In genomic region chr10:10332786-10333185, GRCh38 we compare ENCODE assay signal across 20 cellular contexts.
DNase-seq lines count a peak whose midpoint lies in the region; ATAC-seq and TF ChIP-seq lines count a peak whose summit lies in the region.
"Had no signal": no experiment of that assay in that cellular context is flagged by ENCODE, and none has a peak within 500 bp of the region (broad histone marks: within the 10 kb centered on the region; RNA-seq: fewer than 3 reads in every experiment).

No MANE protein-coding gene starts in this region.

- ATAC-seq in GM18867 (IDR thresholded peaks at IDR 0.05; ENCODE audit: unreplicated experiment) (peak; percentile 87), HG03159 (IDR thresholded peaks at IDR 0.05; ENCODE audit: unreplicated experiment) (peak; percentile 53), mucosa of descending colon (no peak)
- no peak for ATAC-seq in stimulated activated effector memory CD8-positive, alpha-beta T cell treated with anti-CD3 and anti-CD28 coated beads, Interleukin-12 subunit alpha, Interleukin-12 subunit beta, amount 100 ng/mL, for 72 hours
- ATAC-seq: A549 had no signal

- H3K36me3 Mint-ChIP-seq in neural progenitor cell: no peaks in the 10 kb centered on the region
- no peaks in the 10 kb centered on the region for H3K36me3 Mint-ChIP-seq in stimulated activated effector memory CD8-positive, alpha-beta T cell treated with anti-CD3 and anti-CD28 coated beads, Interleukin-12 subunit alpha, Interleukin-12 subunit beta, amount 100 ng/mL, for 72 hours

- no peaks in the 10 kb centered on the region for H3K27me3 ChIP-seq in neural progenitor cell
- H3K27me3 ChIP-seq in effector memory CD4-positive, alpha-beta T cell (replicated peaks; ENCODE audit: control insufficient read depth, insufficient read depth, low read length, poor library complexity, severe bottlenecking): no peaks in the 10 kb centered on the region

- H3K27ac ChIP-seq in neural progenitor cell: no peak overlapping the region
- H3K27ac ChIP-seq in effector memory CD4-positive, alpha-beta T cell (ENCODE audit: insufficient read depth, low read length, poor library complexity, severe bottlenecking): no peak overlapping the region
- H3K27ac ChIP-seq: A549, SK-N-MC had no signal

- no peak for TF ChIP-seq CTCF in GM12865 (IDR thresholded peaks at IDR 0.05; ENCODE audit: insufficient read depth, low read depth, low read length, missing control alignments)
- TF ChIP-seq CTCF in neural progenitor cell (IDR thresholded peaks at IDR 0.05): no peak
- no peak for TF ChIP-seq CTCF in mucosa of descending colon (IDR thresholded peaks at IDR 0.05)

- DNase-seq in GM12865 (ENCODE audit: low read depth) (peak; percentile 26), neural progenitor cell (ENCODE audit: low spot score) (peak; percentile 18), mucosa of descending colon (no peak)
- DNase-seq in effector memory CD4-positive, alpha-beta T cell: no peak
- no peak for DNase-seq in stimulated activated effector memory CD8-positive, alpha-beta T cell treated with anti-CD3 and anti-CD28 coated beads, Interleukin-12 subunit alpha, Interleukin-12 subunit beta, amount 100 ng/mL, for 72 hours (ENCODE audit: low spot score in 2 of 2)
- DNase-seq: CD4-positive, alpha-beta T cell; DMS153; GF-D8; KG1; NCI-H1417; NCI-H187; NCI-H2107; NCI-H2227 treated with DMSO at 0.1 percent for 48 hours; NCI-H510A treated with DMSO at 0.1 percent for 48 hours; NCI-H82; SHP77 had no signal

- H3K9me3 Mint-ChIP-seq in neural progenitor cell: no peaks in the 10 kb centered on the region
- no peaks in the 10 kb centered on the region for H3K9me3 Mint-ChIP-seq in stimulated activated effector memory CD8-positive, alpha-beta T cell treated with anti-CD3 and anti-CD28 coated beads, Interleukin-12 subunit alpha, Interleukin-12 subunit beta, amount 100 ng/mL, for 72 hours
- H3K9me3 Mint-ChIP-seq: CD4-positive, alpha-beta T cell had no signal

- no peaks in the 10 kb centered on the region for H3K36me3 ChIP-seq in neural progenitor cell
- no peaks in the 10 kb centered on the region for H3K36me3 ChIP-seq in mucosa of descending colon (ENCODE audit: low read depth)
- no peaks in the 10 kb centered on the region for H3K36me3 ChIP-seq in effector memory CD4-positive, alpha-beta T cell (ENCODE audit: control insufficient read depth, insufficient read depth, low read length)

- H3K4me3 ChIP-seq in GM12865 (ENCODE audit: low read depth, low read length) (no peak overlapping the region), neural progenitor cell (no peak overlapping the region), mucosa of descending colon (no peak overlapping the region)
- no peak overlapping the region for H3K4me3 ChIP-seq in effector memory CD4-positive, alpha-beta T cell (ENCODE audit: insufficient read depth, low read depth, low read length, poor library complexity, severe bottlenecking)
- H3K4me3 ChIP-seq: A549, SK-N-MC had no signal

- H3K9ac ChIP-seq in neural progenitor cell: no peak overlapping the region

- no peaks in the 10 kb centered on the region for H3K79me2 ChIP-seq in neural progenitor cell (ENCODE audit: low read depth)

- no peak overlapping the region for H2AFZ ChIP-seq in neural progenitor cell (replicated peaks)

- H3K4me2 ChIP-seq in neural progenitor cell: no peak overlapping the region
- H3K4me2 ChIP-seq: A549 had no signal

- intact Hi-C loops in mucosa of descending colon (cut with DNase I, micrococcal nuclease): no loop called here

- H3K4me1 ChIP-seq in neural progenitor cell (peaks cover 17% of the 10 kb centered on the region), mucosa of descending colon (ENCODE audit: low read depth) (no peaks in the 10 kb centered on the region)
- H3K4me1 ChIP-seq in effector memory CD4-positive, alpha-beta T cell (ENCODE audit: control insufficient read depth, insufficient read depth, low read length, poor library complexity, severe bottlenecking): no peaks in the 10 kb centered on the region
- H3K4me1 ChIP-seq: A549 had no signal

- H3K9me3 ChIP-seq in neural progenitor cell (ENCODE audit: low read depth) (no peaks in the 10 kb centered on the region), mucosa of descending colon (no peaks in the 10 kb centered on the region)
- no peaks in the 10 kb centered on the region for H3K9me3 ChIP-seq in effector memory CD4-positive, alpha-beta T cell (ENCODE audit: control insufficient read depth, low read length)
- H3K9me3 ChIP-seq: A549 had no signal

- H3K4me1 Mint-ChIP-seq in neural progenitor cell: no peaks in the 10 kb centered on the region
- H3K4me1 Mint-ChIP-seq in stimulated activated effector memory CD8-positive, alpha-beta T cell treated with anti-CD3 and anti-CD28 coated beads, Interleukin-12 subunit alpha, Interleukin-12 subunit beta, amount 100 ng/mL, for 72 hours: no peaks in the 10 kb centered on the region

- H3K27ac Mint-ChIP-seq in neural progenitor cell: no peak overlapping the region
- no peak overlapping the region for H3K27ac Mint-ChIP-seq in stimulated activated effector memory CD8-positive, alpha-beta T cell treated with anti-CD3 and anti-CD28 coated beads, Interleukin-12 subunit alpha, Interleukin-12 subunit beta, amount 100 ng/mL, for 72 hours
- H3K27ac Mint-ChIP-seq: CD4-positive, alpha-beta T cell had no signal

- H3F3A ChIP-seq in neural progenitor cell (ENCODE audit: low read depth): no peaks in the 10 kb centered on the region

- H4K20me1 ChIP-seq in neural progenitor cell (ENCODE audit: low read depth): no peaks in the 10 kb centered on the region

- H3K27me3 Mint-ChIP-seq in neural progenitor cell (ENCODE audit: insufficient read depth, low read depth): no peaks in the 10 kb centered on the region

- H3K4me3 Mint-ChIP-seq in neural progenitor cell: no peak overlapping the region
- no peak overlapping the region for H3K4me3 Mint-ChIP-seq in stimulated activated effector memory CD8-positive, alpha-beta T cell treated with anti-CD3 and anti-CD28 coated beads, Interleukin-12 subunit alpha, Interleukin-12 subunit beta, amount 100 ng/mL, for 72 hours
- H3K4me3 Mint-ChIP-seq: CD4-positive, alpha-beta T cell had no signal

Comparison
In these comparisons a context has a peak if more than half of its experiments do, and no peak if none do; other contexts are left out.
1. DNase-seq: peak in GM12865 (single experiment) and neural progenitor cell (single experiment); none in mucosa of descending colon (0 of 3), effector memory CD4-positive, alpha-beta T cell (0 of 3) and stimulated activated effector memory CD8-positive, alpha-beta T cell treated with anti-CD3 and anti-CD28 coated beads, Interleukin-12 subunit alpha, Interleukin-12 subunit beta, amount 100 ng/mL, for 72 hours (0 of 2).
2. ATAC-seq: peak in GM18867 (single experiment) and HG03159 (single experiment); none in mucosa of descending colon (single experiment) and stimulated activated effector memory CD8-positive, alpha-beta T cell treated with anti-CD3 and anti-CD28 coated beads, Interleukin-12 subunit alpha, Interleukin-12 subunit beta, amount 100 ng/mL, for 72 hours (single experiment).